In genomic region chr14:35342160-35343010, GRCh38 we compare ENCODE assay signal across 1 cellular context.
TF ChIP-seq lines count a peak whose summit lies in the region.

No MANE protein-coding gene starts in this region.

TF ChIP-seq in HepG2, 621 proteins besides CTCF, POLR2A, EP300 and RAD21 (continued from another document):
- TF ChIP-seq ZNF639 (CRISPR knock-in tag; conservative IDR thresholded peaks at IDR 0.05) (no peak), MXD1 (CRISPR knock-in tag; IDR thresholded peaks at IDR 0.05) (no peak), GATAD1 (CRISPR knock-in tag; IDR thresholded peaks at IDR 0.05) (0 out of 2 replicates have a peak, but pooled peaks have one; percentile 40), RXRA (CRISPR knock-in tag; IDR thresholded peaks at IDR 0.05) (no peak; the same call in 1 of the 2 replicates), ZNF629 (CRISPR knock-in tag; conservative IDR thresholded peaks at IDR 0.05) (no peak; the same call in 1 of the 2 replicates), SMAD9 (CRISPR knock-in tag; IDR thresholded peaks at IDR 0.05) (0 out of 2 replicates have a peak, but pooled peaks have one; percentile 74), CBX1 (IDR thresholded peaks at IDR 0.05; ENCODE audit: low read depth) (peak; percentile 49), SIX1 (CRISPR knock-in tag; IDR thresholded peaks at IDR 0.05; ENCODE audit: borderline replicate concordance) (no peak), ZNF883 (CRISPR knock-in tag; IDR thresholded peaks at IDR 0.05; ENCODE audit: not compliant biosample characterization) (peak; percentile 85), HHEX (CRISPR knock-in tag; IDR thresholded peaks at IDR 0.05) (no peak; the same call in 1 of the 2 replicates), ZNF382 (CRISPR knock-in tag; IDR thresholded peaks at IDR 0.05; ENCODE audit: borderline replicate concordance) (no peak), ZNF136 (CRISPR knock-in tag; IDR thresholded peaks at IDR 0.05; ENCODE audit: low read depth) (peak; percentile 90; the same call in 1 of the 2 replicates), ZNF609 (CRISPR knock-in tag; IDR thresholded peaks at IDR 0.05; ENCODE audit: borderline replicate concordance) (0 out of 2 replicates have a peak, but pooled peaks have one; percentile 2), ZNF768 (CRISPR knock-in tag; IDR thresholded peaks at IDR 0.05) (no peak; the same call in none of the 2 replicates), ZZZ3 (CRISPR knock-in tag; IDR thresholded peaks at IDR 0.05; ENCODE audit: borderline replicate concordance) (peak; percentile 1; the same call in 1 of the 2 replicates), MED1 (CRISPR knock-in tag; IDR thresholded peaks at IDR 0.05) (peak; percentile 53; the same call in 1 of the 2 replicates), ZNF850 (CRISPR knock-in tag; conservative IDR thresholded peaks at IDR 0.05) (no peak), KLF13 (CRISPR knock-in tag; IDR thresholded peaks at IDR 0.05) (peak; percentile 82; the same call in 1 of the 2 replicates), ZNF781 (CRISPR knock-in tag; IDR thresholded peaks at IDR 0.05; ENCODE audit: borderline replicate concordance, not compliant biosample characterization) (no peak), SNAI1 (CRISPR knock-in tag; IDR thresholded peaks at IDR 0.05; ENCODE audit: borderline replicate concordance) (no peak), ZNF432 (CRISPR knock-in tag; IDR thresholded peaks at IDR 0.05; ENCODE audit: borderline replicate concordance) (no peak), NPAS2 (CRISPR knock-in tag; IDR thresholded peaks at IDR 0.05; ENCODE audit: borderline replicate concordance) (no peak), FLYWCH1 (CRISPR knock-in tag; IDR thresholded peaks at IDR 0.05) (no peak), FOXJ3 (CRISPR knock-in tag; IDR thresholded peaks at IDR 0.05; ENCODE audit: borderline replicate concordance) (no peak), ZFX (CRISPR knock-in tag; IDR thresholded peaks at IDR 0.05; ENCODE audit: low read depth) (peak; percentile 91), ZNF607 (CRISPR knock-in tag; IDR thresholded peaks at IDR 0.05; ENCODE audit: borderline replicate concordance) (no peak), SUZ12 (IDR thresholded peaks at IDR 0.05; ENCODE audit: low read depth, low read length) (no peak), TERF1 (CRISPR knock-in tag; IDR thresholded peaks at IDR 0.05) (no peak), ZNF281 (CRISPR knock-in tag; IDR thresholded peaks at IDR 0.05; ENCODE audit: borderline replicate concordance) (no peak), ZNF276 (CRISPR knock-in tag; IDR thresholded peaks at IDR 0.05; ENCODE audit: low read depth) (no peak; the same call in 1 of the 2 replicates), ZBTB3 (CRISPR knock-in tag; IDR thresholded peaks at IDR 0.05; ENCODE audit: borderline replicate concordance, low read depth) (0 out of 2 replicates have a peak, but pooled peaks have one; percentile 94), CCDC6 (CRISPR knock-in tag; IDR thresholded peaks at IDR 0.05) (no peak), HNF4G (IDR thresholded peaks at IDR 0.05; ENCODE audit: borderline replicate concordance, low read depth, low read length) (no peak), HNF4G (CRISPR knock-in tag; IDR thresholded peaks at IDR 0.05; ENCODE audit: borderline replicate concordance, low read depth) (peak; percentile 30; the same call in 1 of the 2 replicates), ZIK1 (CRISPR knock-in tag; IDR thresholded peaks at IDR 0.05; ENCODE audit: borderline replicate concordance, low read depth) (no peak), NR0B2 (CRISPR knock-in tag; IDR thresholded peaks at IDR 0.05) (0 out of 2 replicates have a peak, but pooled peaks have one; percentile 34), THAP7 (CRISPR knock-in tag; IDR thresholded peaks at IDR 0.05) (no peak), NCOR1 (IDR thresholded peaks at IDR 0.05; ENCODE audit: borderline replicate concordance, low read length) (no peak), ZNF512 (CRISPR knock-in tag; IDR thresholded peaks at IDR 0.05) (peak; percentile 73; the same call in 1 of the 2 replicates), ISL2 (CRISPR knock-in tag; IDR thresholded peaks at IDR 0.05) (no peak), HNRNPH1 (optimal IDR thresholded peaks at IDR 0.05; ENCODE audit: low read depth, low read length) (no peak), FOXP4 (CRISPR knock-in tag; IDR thresholded peaks at IDR 0.05) (0 out of 2 replicates have a peak, but pooled peaks have one; percentile 25), ZNF274 (CRISPR knock-in tag; IDR thresholded peaks at IDR 0.05) (peak; percentile 63; the same call in 1 of the 2 replicates), CBFB (CRISPR knock-in tag; IDR thresholded peaks at IDR 0.05) (peak; percentile 72; the same call in 1 of the 2 replicates), RARA (CRISPR knock-in tag; IDR thresholded peaks at IDR 0.05) (no peak), ZNF383 (CRISPR knock-in tag; IDR thresholded peaks at IDR 0.05; ENCODE audit: borderline replicate concordance) (peak; percentile 80; the same call in 1 of the 2 replicates), ZNF10 (CRISPR knock-in tag; IDR thresholded peaks at IDR 0.05; ENCODE audit: borderline replicate concordance, low read depth) (no peak)
